Comparison of ENCODE assay signal across 8 cellular contexts in the genomic region with DNA sequence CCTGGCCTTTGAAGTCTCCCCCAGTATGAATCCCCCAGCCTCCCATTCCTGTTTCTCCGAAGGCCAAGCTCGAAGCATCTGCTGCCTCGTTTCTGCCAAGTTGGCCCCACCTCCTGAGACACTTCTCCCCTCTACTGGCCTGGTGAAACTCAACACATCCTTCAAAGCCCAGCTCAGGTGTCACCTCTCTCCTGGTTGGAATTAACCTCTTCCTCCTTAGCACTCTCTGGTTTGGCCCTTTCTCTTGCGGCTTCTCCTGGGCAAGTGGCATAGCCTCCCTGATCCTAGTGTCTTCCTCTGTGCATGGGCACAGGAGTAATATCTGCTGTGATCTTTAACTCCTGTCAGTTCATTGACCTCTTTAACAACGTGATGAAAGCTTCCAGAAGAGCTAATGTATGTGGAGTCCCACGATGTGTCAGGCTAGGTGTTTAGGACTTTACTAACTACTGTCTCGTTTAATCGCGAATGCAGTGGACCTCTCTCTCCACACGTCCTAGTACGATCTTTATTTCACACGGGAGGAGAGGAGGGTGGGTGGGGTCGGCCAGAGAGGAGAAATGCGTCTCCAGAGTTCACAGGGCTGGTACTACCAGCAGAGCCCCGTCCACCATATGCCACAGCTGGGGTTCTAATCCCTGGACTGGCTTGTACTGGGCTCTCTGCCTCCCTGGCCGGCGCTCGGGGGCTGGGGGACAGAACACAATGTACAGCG. TPM values are rescaled to one million over a fixed set of nuclear protein-coding genes. Genes with fewer than 3 reads are reported as not detected.
DNase-seq lines count a peak whose midpoint lies in the region; ATAC-seq and TF ChIP-seq lines count a peak whose summit lies in the region.

No MANE protein-coding gene starts in this region.

- TF ChIP-seq CTCF in AG09309 (IDR thresholded peaks at IDR 0.05; ENCODE audit: control insufficient read depth, insufficient read depth, low read depth, low read length, missing control alignments) (no peak), astrocyte of the spinal cord (IDR thresholded peaks at IDR 0.05; ENCODE audit: low read depth, low read length) (no peak), thoracic aorta (IDR thresholded peaks at IDR 0.05) (no peak)

- peak overlapping the region; percentile 69; the same call in 1 of the 2 replicates for H3K27ac ChIP-seq in HUES6 (ENCODE audit: low read depth, low read length)
- H3K27ac ChIP-seq in layer of hippocampus (ENCODE audit: low read depth, low read length) = peak overlapping the region; percentile 76
- peak overlapping the region; percentile 75 to 86 for H3K27ac ChIP-seq in thoracic aorta

- H3K4me3 ChIP-seq in AG09309 (ENCODE audit: control insufficient read depth, low read depth, low read length) (peak overlapping the region; percentile 61), HUES6 (ENCODE audit: low read depth, low read length) (peak overlapping the region; percentile 83), astrocyte of the spinal cord (ENCODE audit: low read depth, low read length) (peak overlapping the region; percentile 49), thoracic aorta (peak overlapping the region; percentile 80)

- H3K9me3 ChIP-seq in HUES6 (ENCODE audit: control insufficient read depth, insufficient read depth, low read depth, low read length) = no peaks in the 10 kb centered on the region
- no peaks in the 10 kb centered on the region for H3K9me3 ChIP-seq in thoracic aorta

- H3K9ac ChIP-seq in HUES6 (ENCODE audit: low read length) = peak overlapping the region; percentile 79

- DNase-seq in AG09309 (ENCODE audit: low read depth) = no peak
- no peak for DNase-seq in astrocyte of the spinal cord (ENCODE audit: low read depth, low spot score)
- DNase-seq in thoracic aorta (ENCODE audit: low spot score) = no peak
- no peak for DNase-seq in stimulated activated CD4-positive, alpha-beta T cell treated with anti-CD3 and anti-CD28 coated beads, Interleukin-4, amount 100 ng/mL, for 24 hours

- no peaks in the 10 kb centered on the region for H3K36me3 ChIP-seq in HUES6 (ENCODE audit: control insufficient read depth, insufficient read depth, low read length)
- no peaks in the 10 kb centered on the region for H3K36me3 ChIP-seq in thoracic aorta

- in situ Hi-C loops in astrocyte of the spinal cord (cut with HindIII; ENCODE audit: low sequenced_read_pairs) = no loop called here

- no peak for ATAC-seq in thoracic aorta (ENCODE audit: insufficient number of reproducible peaks, low FRiP score, low read depth)
- ATAC-seq in HG02840 (IDR thresholded peaks at IDR 0.05; ENCODE audit: low FRiP score, unreplicated experiment) = no peak
- no peak for ATAC-seq in GM18870 (IDR thresholded peaks at IDR 0.05; ENCODE audit: unreplicated experiment)

- H3K27me3 ChIP-seq in HUES6 (ENCODE audit: control insufficient read depth, insufficient read depth, low read length) = peaks cover 2% of the 10 kb centered on the region; the same call in 1 of the 2 replicates
- H3K27me3 ChIP-seq in layer of hippocampus (ENCODE audit: control insufficient read depth, insufficient read depth, low read length) = no peaks in the 10 kb centered on the region
- no peaks in the 10 kb centered on the region for H3K27me3 ChIP-seq in thoracic aorta (replicated peaks; ENCODE audit: insufficient read depth)

- H3K4me1 ChIP-seq in HUES6 (ENCODE audit: control insufficient read depth, insufficient read depth, low read length) (peaks cover 25% of the 10 kb centered on the region), thoracic aorta (ENCODE audit: control insufficient read depth in 1 of 2, low read depth in 2 of 2) (peaks cover 17 to 21% of the 10 kb centered on the region in 2 donors)

RNA-seq across cellular contexts. Expression of a gene that starts 0.8 kb away (rescaled TPM):
- total RNA-seq in thoracic aorta = 10 to 100 TPM; 20.4 to 20.9 TPM
